Comparison of ENCODE assay signal across 22 cellular contexts in genomic region chr2:118295592-118296390, GRCh38.
A peak's percentile ranks its signal among the peaks of the same experiment; 100 is the strongest.
DNase-seq lines count a peak whose midpoint lies in the region; ATAC-seq, FAIRE-seq and TF ChIP-seq lines count a peak whose summit lies in the region.
"Had no signal": no experiment of that assay in that cellular context is flagged by ENCODE, and none has a peak within 500 bp of the region (broad histone marks: within the 10 kb centered on the region; RNA-seq: fewer than 3 reads in every experiment).

No MANE protein-coding gene starts in this region.

- TF ChIP-seq RAD21 in HepG2 (CRISPR knock-in tag; IDR thresholded peaks at IDR 0.05) (no peak), H1 (IDR thresholded peaks at IDR 0.05 in 1 of 2, conservative IDR thresholded peaks at IDR 0.05 in 1 of 2; ENCODE audit: low read depth in 2 of 2, low read length in 2 of 2) (no peak)

- H3K9ac ChIP-seq in HepG2 (ENCODE audit: insufficient read depth, low read depth, low read length) (no peak overlapping the region), H1 (replicated peaks in 1 of 4; ENCODE audit: extremely low read depth in 1 of 4, low read depth in 3 of 4, low read length in 3 of 4) (no peak overlapping the region)
- H3K9ac ChIP-seq: BLaER1 treated with 17β-estradiol and CSF1 and Interleukin-3, amounts not matched to agents 10 nM and 100 nM had no signal

- H3K4me1 Mint-ChIP-seq in activated T-helper 17 cell treated with anti-CD3 and anti-CD28 coated beads, Interleukin-2, amount 50 U/mL, for 72 hours, result no peaks in the 10 kb centered on the region
- H3K4me1 Mint-ChIP-seq: B cell had no signal

- TF ChIP-seq CTCF in HepG2 (CRISPR knock-in tag; IDR thresholded peaks at IDR 0.05), result no peak
- TF ChIP-seq CTCF in right lobe of liver (IDR thresholded peaks at IDR 0.05), result no peak
- no peak for TF ChIP-seq CTCF in H1 (IDR thresholded peaks at IDR 0.05; ENCODE audit: control extremely low read depth in 1 of 3, insufficient read depth in 1 of 3, low read depth in 1 of 3, low read length in 3 of 3)
- no peak for TF ChIP-seq CTCF in esophagus squamous epithelium (IDR thresholded peaks at IDR 0.05)

- no peak overlapping the region for H2BK20ac ChIP-seq in H1 (ENCODE audit: low read length)

- no peak for DNase-seq in HepG2 (ENCODE audit: low spot score)
- DNase-seq in right lobe of liver, result no peak
- DNase-seq in H1 (ENCODE audit: low read depth in 1 of 2, low spot score in 2 of 2), result no peak
- peak; percentile 30 for DNase-seq in mesenteric fat pad (ENCODE audit: low spot score)
- DNase-seq in esophagus squamous epithelium (lab: John Stamatoyannopoulos, UW), result no peak
- DNase-seq: AML-193; Caco-2; Calu3; CD4-positive, alpha-beta T cell; CD8-positive, alpha-beta T cell; DMS79 treated with DMSO at 0.1 percent for 48 hours; GF-D8 had no signal

- no peaks in the 10 kb centered on the region for H3K9me3 Mint-ChIP-seq in activated T-helper 17 cell treated with anti-CD3 and anti-CD28 coated beads, Interleukin-2, amount 50 U/mL, for 72 hours
- H3K9me3 Mint-ChIP-seq: CD4-positive, alpha-beta T cell; CD8-positive, alpha-beta T cell had no signal

- TF ChIP-seq POLR2A in HepG2 (IDR thresholded peaks at IDR 0.05; ENCODE audit: insufficient read depth in 1 of 2, low read depth in 2 of 2, low read length in 2 of 2), result no peak
- no peak for TF ChIP-seq POLR2A in right lobe of liver (IDR thresholded peaks at IDR 0.05)
- no peak for TF ChIP-seq POLR2A in H1 (IDR thresholded peaks at IDR 0.05; ENCODE audit: control extremely low read depth in 1 of 2, low read depth in 2 of 2, low read length in 2 of 2)
- TF ChIP-seq POLR2A in esophagus squamous epithelium (IDR thresholded peaks at IDR 0.05), result no peak

- CTCF ChIA-PET in HepG2 (lab: Yijun Ruan, JAX; ENCODE audit: low intra/inter-chr PET ratio, low total read pairs) (no interaction called here), H1 (lab: Charles Lee; ENCODE audit: partially characterized antibody) (interaction anchor here (0.6 to 0.9 kb wide), 2 partner anchors 18 to 504 kb away, joined by 3 to 4 read pairs; no protein-coding TSS in a partner anchor)

- intact Hi-C loops in HepG2 (cut with micrococcal nuclease; ENCODE audit: unreplicated experiment) (no loop called here), right lobe of liver (cut with DNase I) (no loop called here), esophagus squamous epithelium (cut with DNase I) (no loop called here)

- peaks cover 14% of the 10 kb centered on the region; the same call in 1 of the 2 replicates for H3K9me3 ChIP-seq in HepG2 (ENCODE audit: low read length)
- H3K9me3 ChIP-seq in right lobe of liver, result no peaks in the 10 kb centered on the region
- no peaks in the 10 kb centered on the region for H3K9me3 ChIP-seq in H1 (ENCODE audit: insufficient read depth in 2 of 2, low read depth in 1 of 2, low read length in 1 of 2)
- no peaks in the 10 kb centered on the region for H3K9me3 ChIP-seq in esophagus squamous epithelium
- H3K9me3 ChIP-seq: A549, Caco-2 had no signal

- H3K4me2 ChIP-seq in HepG2 (ENCODE audit: low read depth, low read length), result no peak overlapping the region
- no peak overlapping the region for H3K4me2 ChIP-seq in H1 (ENCODE audit: insufficient read depth in 1 of 2, low read depth in 2 of 2, low read length in 2 of 2)
- H3K4me2 ChIP-seq: A549; BLaER1 treated with 17β-estradiol and CSF1 and Interleukin-3, amounts not matched to agents 10 nM and 100 nM had no signal

- no peaks in the 10 kb centered on the region for H3K79me1 ChIP-seq in H1 (ENCODE audit: low read depth, low read length)

- H3K4me1 ChIP-seq in HepG2 (ENCODE audit: insufficient read depth, low read length) (no peaks in the 10 kb centered on the region), right lobe of liver (no peaks in the 10 kb centered on the region), H1 (replicated peaks in 1 of 4; ENCODE audit: control insufficient read depth in 3 of 4, insufficient read depth in 4 of 4, low read length in 3 of 4) (peaks cover 0 to 3% (median 0%) of the 10 kb centered on the region in 4 experiments; a peak in 1 of 7 replicates), esophagus squamous epithelium (no peaks in the 10 kb centered on the region)
- H3K4me1 ChIP-seq: A549, Caco-2 had no signal

- H4K20me1 ChIP-seq in HepG2 (ENCODE audit: insufficient read depth, low read length) (no peaks in the 10 kb centered on the region), H1 (replicated peaks in 1 of 2; ENCODE audit: control insufficient read depth in 1 of 2, insufficient read depth in 2 of 2, low read length in 2 of 2) (no peaks in the 10 kb centered on the region)
- H4K20me1 ChIP-seq: BLaER1 treated with 17β-estradiol and CSF1 and Interleukin-3, amounts not matched to agents 10 nM and 100 nM had no signal

- H3K4me3 Mint-ChIP-seq in activated T-helper 17 cell treated with anti-CD3 and anti-CD28 coated beads, Interleukin-2, amount 50 U/mL, for 72 hours, result no peak overlapping the region
- H3K4me3 Mint-ChIP-seq: B cell; CD4-positive, alpha-beta T cell; CD8-positive, alpha-beta T cell had no signal

- H3K4ac ChIP-seq in H1 (replicated peaks; ENCODE audit: insufficient read length, low read depth, low read length), result no peak overlapping the region

- no peak overlapping the region for H4K91ac ChIP-seq in H1 (replicated peaks; ENCODE audit: insufficient read length, low read length)

- H3K23me2 ChIP-seq in H1 (ENCODE audit: low read depth, low read length), result 0 out of 2 replicates have a peak, but pooled peaks cover 2% of the 10 kb centered on the region

- 7% methylated on average over 9 of the region's 9 CpGs for WGBS in HepG2 (ENCODE audit: low lambda C conversion rate)
- WGBS in right lobe of liver (ENCODE audit: insufficient coverage, low coverage, low lambda C conversion rate, missing lambda C conversion rate), result 70% methylated on average over 9 of the region's 9 CpGs
- WGBS in H1 (ENCODE audit: extremely low coverage in 1 of 2, insufficient coverage in 1 of 2, insufficient read length in 1 of 2, insufficient replicate concordance in 2 of 2, low coverage in 1 of 2, low lambda C conversion rate in 2 of 2, missing lambda C conversion rate in 1 of 2), 2 experiments, result 90% methylated on average over 9 of the region's 9 CpGs; no CpG with 5 or more reads in 1 of the 2 experiments
- 66 to 79% methylated on average over 8 of the region's 9 CpGs for WGBS in esophagus squamous epithelium, 2 donors

- in situ Hi-C loops in HepG2 (cut with HindIII; ENCODE audit: extremely low pct_ligation_motif_present, low pct_unique_long_range_greater_than_20kb), result no loop called here

- H3K18ac ChIP-seq in H1 (ENCODE audit: extremely low read depth, low read length), result no peak overlapping the region

- H3K27ac Mint-ChIP-seq in activated T-helper 17 cell treated with anti-CD3 and anti-CD28 coated beads, Interleukin-2, amount 50 U/mL, for 72 hours, result no peak overlapping the region
- H3K27ac Mint-ChIP-seq: B cell; CD4-positive, alpha-beta T cell; CD8-positive, alpha-beta T cell had no signal

- no peak overlapping the region for H2BK12ac ChIP-seq in H1 (ENCODE audit: low read depth, low read length)

- H3K4me3 ChIP-seq in HepG2 (replicated peaks in 1 of 3; ENCODE audit: insufficient read depth in 1 of 3, low read depth in 2 of 3, low read length in 3 of 3), result no peak overlapping the region
- no peak overlapping the region for H3K4me3 ChIP-seq in right lobe of liver
- H3K4me3 ChIP-seq in H1 (ENCODE audit: extremely low read depth in 1 of 4, insufficient read depth in 2 of 4, low read depth in 3 of 4, low read length in 4 of 4), result no peak overlapping the region
- no peak overlapping the region for H3K4me3 ChIP-seq in esophagus squamous epithelium
- H3K4me3 ChIP-seq: A549; BLaER1 treated with 17β-estradiol and CSF1 and Interleukin-3, amounts not matched to agents 10 nM and 100 nM had no signal

- BruUV-seq in HepG2 (replicated peaks; lab: Mats Ljungman, UMichigan), result no TSS peak

- FAIRE-seq in HepG2 (lab: Jason Lieb, UNC) (no peak), H1 (lab: Jason Lieb, UNC) (no peak)
- FAIRE-seq: A549, D721Med, G401.6, GM12891, GM19239 had no signal

- TF ChIP-seq EP300 in HepG2 (IDR thresholded peaks at IDR 0.05; ENCODE audit: low read depth in 2 of 2, low read length in 2 of 2) (no peak), HepG2 (CRISPR knock-in tag; IDR thresholded peaks at IDR 0.05; ENCODE audit: borderline replicate concordance) (no peak), H1 (IDR thresholded peaks at IDR 0.05; ENCODE audit: borderline replicate concordance in 1 of 2, low read depth in 2 of 2, low read length in 2 of 2) (no peak)

- H2AFZ ChIP-seq in HepG2 (ENCODE audit: low read length), result no peak overlapping the region
- H2AFZ ChIP-seq in H1 (ENCODE audit: low read length), result no peak overlapping the region

- H3K23ac ChIP-seq in H1 (ENCODE audit: insufficient read length), result no peak overlapping the region

- no peak overlapping the region for H4K8ac ChIP-seq in H1 (ENCODE audit: extremely low read depth, insufficient read depth, low read length)

- H2BK15ac ChIP-seq in H1 (ENCODE audit: low read length), result no peak overlapping the region

- H3K27me3 ChIP-seq in HepG2 (ENCODE audit: control insufficient read depth in 1 of 2, insufficient read depth in 2 of 2, low read length in 2 of 2) (no peaks in the 10 kb centered on the region), right lobe of liver (no peaks in the 10 kb centered on the region), H1 (replicated peaks in 1 of 4; ENCODE audit: control insufficient read depth in 3 of 4, extremely low read depth in 1 of 4, insufficient read depth in 3 of 4, low read length in 3 of 4) (no peaks in the 10 kb centered on the region), esophagus squamous epithelium (peaks cover 0 to 15% (median 0%) of the 10 kb centered on the region in 4 donors)
- H3K27me3 ChIP-seq: BLaER1 treated with 17β-estradiol and CSF1 and Interleukin-3, amounts not matched to agents 10 nM and 100 nM had no signal

- no peak overlapping the region for H4K5ac ChIP-seq in H1 (ENCODE audit: insufficient read length, low read depth, low read length)

- H3K14ac ChIP-seq in H1 (ENCODE audit: insufficient read length), result no peak overlapping the region

- no peak overlapping the region for H2BK5ac ChIP-seq in H1 (ENCODE audit: low read depth, low read length)

- H3K27ac ChIP-seq in HepG2 (ENCODE audit: extremely low read length, insufficient read depth, low read length), result no peak overlapping the region
- no peak overlapping the region for H3K27ac ChIP-seq in right lobe of liver
- no peak overlapping the region for H3K27ac ChIP-seq in H1 (ENCODE audit: low read depth, low read length)
- H3K27ac ChIP-seq in esophagus squamous epithelium, result no peak overlapping the region
- H3K27ac ChIP-seq: 22Rv1; A549; BLaER1 treated with 17β-estradiol and CSF1 and Interleukin-3, amounts not matched to agents 10 nM and 100 nM; C4-2B had no signal

- no peak overlapping the region for H3K56ac ChIP-seq in H1 (replicated peaks; ENCODE audit: insufficient read length, low read depth, low read length)

- no peaks in the 10 kb centered on the region for H3K36me3 ChIP-seq in HepG2 (replicated peaks in 1 of 2; ENCODE audit: control insufficient read depth in 1 of 2, insufficient read depth in 2 of 2, low read length in 2 of 2)
- no peaks in the 10 kb centered on the region for H3K36me3 ChIP-seq in right lobe of liver
- no peaks in the 10 kb centered on the region for H3K36me3 ChIP-seq in H1 (ENCODE audit: control insufficient read depth in 2 of 4, insufficient read depth in 4 of 4, low read length in 3 of 4)
- no peaks in the 10 kb centered on the region for H3K36me3 ChIP-seq in esophagus squamous epithelium
- H3K36me3 ChIP-seq: BLaER1 treated with 17β-estradiol and CSF1 and Interleukin-3, amounts not matched to agents 10 nM and 100 nM had no signal

- H2BK120ac ChIP-seq in H1 (replicated peaks; ENCODE audit: low read depth, low read length), result no peak overlapping the region

- no peaks in the 10 kb centered on the region for H3K36me3 Mint-ChIP-seq in activated T-helper 17 cell treated with anti-CD3 and anti-CD28 coated beads, Interleukin-2, amount 50 U/mL, for 72 hours (ENCODE audit: low read depth)
- H3K36me3 Mint-ChIP-seq: CD8-positive, alpha-beta T cell had no signal

- H3K27me3 Mint-ChIP-seq in activated T-helper 17 cell treated with anti-CD3 and anti-CD28 coated beads, Interleukin-2, amount 50 U/mL, for 72 hours, result peaks cover 49% of the 10 kb centered on the region

- H2AK5ac ChIP-seq in H1 (ENCODE audit: low read depth, low read length), result peak overlapping the region; percentile 77; the same call in 1 of the 2 replicates

- H3K79me2 ChIP-seq in HepG2 (ENCODE audit: insufficient read depth, low read length), result no peaks in the 10 kb centered on the region
- H3K79me2 ChIP-seq in H1 (ENCODE audit: control insufficient read depth in 1 of 2, insufficient read depth in 2 of 2, low read length in 2 of 2), result no peaks in the 10 kb centered on the region

- ATAC-seq in HepG2, result no peak
- no peak for ATAC-seq in right lobe of liver
- ATAC-seq in activated T-helper 17 cell treated with anti-CD3 and anti-CD28 coated beads, Interleukin-2, amount 50 U/mL, for 72 hours (replicated peaks), result no peak
- ATAC-seq: A549; CD8-positive, alpha-beta T cell had no signal

- POLR2A ChIA-PET in HepG2 (lab: Yijun Ruan, JAX), result no interaction called here
- POLR2A ChIA-PET in H1 (lab: Charles Lee; ENCODE audit: partially characterized antibody), result interaction anchor here (1.2 kb wide), 1 partner anchor 24 kb away, joined by 5 read pairs; no protein-coding TSS in a partner anchor
